32 cellular contexts compared by ENCODE assay signal in the genomic region with DNA sequence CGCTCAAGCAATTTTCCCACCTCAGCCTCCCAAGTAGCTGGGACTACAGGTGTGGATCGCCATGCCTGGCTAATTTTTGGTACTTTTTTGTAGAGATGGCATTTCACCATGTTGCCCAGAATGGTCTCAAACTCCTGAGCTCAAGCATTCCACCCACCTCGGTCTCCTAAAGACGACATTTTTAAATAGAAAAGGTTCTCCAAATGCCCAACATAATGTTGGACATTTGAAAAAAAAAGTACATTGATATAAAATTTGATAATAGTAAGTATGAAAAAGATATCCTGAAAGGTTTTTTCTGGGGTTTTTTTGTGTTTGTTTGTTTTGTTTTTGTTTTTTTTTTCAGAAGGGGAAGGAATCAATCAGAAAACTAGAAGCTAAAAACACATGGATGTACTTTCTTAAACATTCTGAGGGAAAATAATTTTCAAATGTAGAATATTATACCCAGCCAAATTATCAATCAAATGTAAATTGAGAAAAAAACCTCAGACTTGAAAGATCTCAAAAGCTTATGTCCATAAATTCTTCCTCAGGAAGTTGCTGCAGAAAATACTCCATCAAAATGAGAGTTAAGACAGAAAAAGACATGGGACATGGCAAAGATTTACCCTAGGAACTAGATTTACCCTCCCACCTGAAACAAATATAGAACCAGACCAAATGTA. TPM values are rescaled to one million over a fixed set of nuclear protein-coding genes. Genes with fewer than 3 reads are reported as not detected.
"Had no signal": no experiment of that assay in that cellular context is flagged by ENCODE, and none has a peak within 500 bp of the region (broad histone marks: within the 10 kb centered on the region; RNA-seq: fewer than 3 reads in every experiment).

No MANE protein-coding gene starts in this region.

- H3K4me1 Mint-ChIP-seq: naive B cell; naive thymus-derived CD8-positive, alpha-beta T cell; stimulated activated effector memory CD8-positive, alpha-beta T cell treated with anti-CD3 and anti-CD28 coated beads, Interleukin-12 subunit alpha, Interleukin-12 subunit beta, amount 100 ng/mL, for 72 hours; stimulated activated naive B cell treated with anti-CD40 and anti-IgM and Interleukin-4, amounts not matched to agents 10 μg/mL and 1 μg/mL and 100 μg/mL, for 72 hours had no signal

- H3K4me3 ChIP-seq: neural progenitor cell, ovary, psoas muscle, skin epidermis, stomach, thoracic aorta, thyroid gland, tibial nerve, upper lobe of left lung, vagina had no signal

- DNase-seq: naive B cell; naive thymus-derived CD8-positive, alpha-beta T cell; occipital lobe; ovary; posterior cingulate gyrus; psoas muscle; right cardiac atrium; stimulated activated CD4-positive, alpha-beta T cell treated with anti-CD3 and anti-CD28 coated beads, Interleukin-15, amount 100 ng/mL, for 24 hours; stimulated activated CD4-positive, alpha-beta T cell treated with anti-CD3 and anti-CD28 coated beads, Interleukin-2, amount 100 ng/mL, for 24 hours; stimulated activated CD4-positive, alpha-beta T cell treated with anti-CD3 and anti-CD28 coated beads, Interleukin-2, amount 100 ng/mL, for 48 hours; stimulated activated CD4-positive, alpha-beta T cell treated with anti-CD3 and anti-CD28 coated beads, Interleukin-4, amount 100 ng/mL, for 24 hours; stimulated activated naive B cell treated with anti-CD40 and anti-IgM and Interleukin-4, amounts not matched to agents 10 μg/mL and 1 μg/mL and 100 μg/mL, for 72 hours; stimulated activated naive CD4-positive, alpha-beta T cell treated with Interleukin-2 at 50 U/mL for 16 hours; stomach; thyroid gland; trophoblast cell; upper lobe of left lung had no signal

- H3K9ac ChIP-seq: neural progenitor cell, parathyroid adenoma had no signal

- H3K27ac ChIP-seq: neural progenitor cell, ovary, parathyroid adenoma, psoas muscle, skin epidermis, stomach, thoracic aorta, thyroid gland, tibial nerve, upper lobe of left lung, vagina had no signal

- H3K4me1 ChIP-seq: parathyroid adenoma, psoas muscle, stomach, tibial nerve, upper lobe of left lung, vagina had no signal

- H3K4me2 ChIP-seq: neural progenitor cell had no signal

- ATAC-seq: naive thymus-derived CD8-positive, alpha-beta T cell; natural killer cell treated with Interleukin-12 subunit alpha and Interleukin-12 subunit beta and Interleukin-15 and Interleukin-18, amount 100 ng/mL, for 72 hours; psoas muscle; right cardiac atrium; sciatic nerve; stimulated activated effector memory CD8-positive, alpha-beta T cell treated with anti-CD3 and anti-CD28 coated beads, Interleukin-12 subunit alpha, Interleukin-12 subunit beta, amount 100 ng/mL, for 72 hours; stimulated activated naive B cell treated with anti-CD40 and anti-IgM and Interleukin-4, amounts not matched to agents 10 μg/mL and 1 μg/mL and 100 μg/mL, for 72 hours had no signal

- H2AFZ ChIP-seq: neural progenitor cell, parathyroid adenoma had no signal

- H3K27ac Mint-ChIP-seq: naive thymus-derived CD8-positive, alpha-beta T cell; natural killer cell treated with Interleukin-12 subunit alpha and Interleukin-12 subunit beta and Interleukin-15 and Interleukin-18, amount 100 ng/mL, for 72 hours; neural progenitor cell; progenitor cell of endocrine pancreas; stimulated activated effector memory CD8-positive, alpha-beta T cell treated with anti-CD3 and anti-CD28 coated beads, Interleukin-12 subunit alpha, Interleukin-12 subunit beta, amount 100 ng/mL, for 72 hours; stimulated activated naive B cell treated with anti-CD40 and anti-IgM and Interleukin-4, amounts not matched to agents 10 μg/mL and 1 μg/mL and 100 μg/mL, for 72 hours; stimulated activated naive CD8-positive, alpha-beta T cell treated with anti-CD3 and anti-CD28 coated beads, Interleukin-15, Interleukin-2, amounts not matched to agents 100 ng/mL and 50 ng/mL, for 24 hours had no signal

- H3K9me3 ChIP-seq: thyroid gland, vagina had no signal

- H3K79me2 ChIP-seq: parathyroid adenoma had no signal

- H3K27me3 ChIP-seq: neural progenitor cell, ovary, stomach, thyroid gland, tibial nerve, upper lobe of left lung, vagina had no signal

- H3K27me3 Mint-ChIP-seq: naive B cell; stimulated activated naive B cell treated with anti-CD40 and anti-IgM and Interleukin-4, amounts not matched to agents 10 μg/mL and 1 μg/mL and 100 μg/mL, for 72 hours; stimulated activated naive CD8-positive, alpha-beta T cell treated with anti-CD3 and anti-CD28 coated beads, Interleukin-15, Interleukin-2, amounts not matched to agents 100 ng/mL and 50 ng/mL, for 24 hours had no signal

- FAIRE-seq: urothelium cell line had no signal

- H3K36me3 Mint-ChIP-seq: naive B cell; stimulated activated effector memory CD8-positive, alpha-beta T cell treated with anti-CD3 and anti-CD28 coated beads, Interleukin-12 subunit alpha, Interleukin-12 subunit beta, amount 100 ng/mL, for 72 hours; stimulated activated naive B cell treated with anti-CD40 and anti-IgM and Interleukin-4, amounts not matched to agents 10 μg/mL and 1 μg/mL and 100 μg/mL, for 72 hours had no signal

- H3K4me3 Mint-ChIP-seq: naive thymus-derived CD8-positive, alpha-beta T cell; natural killer cell treated with Interleukin-12 subunit alpha and Interleukin-12 subunit beta and Interleukin-15 and Interleukin-18, amount 100 ng/mL, for 72 hours; neural progenitor cell; stimulated activated effector memory CD8-positive, alpha-beta T cell treated with anti-CD3 and anti-CD28 coated beads, Interleukin-12 subunit alpha, Interleukin-12 subunit beta, amount 100 ng/mL, for 72 hours; stimulated activated naive B cell treated with anti-CD40 and anti-IgM and Interleukin-4, amounts not matched to agents 10 μg/mL and 1 μg/mL and 100 μg/mL, for 72 hours; stimulated activated naive CD8-positive, alpha-beta T cell treated with anti-CD3 and anti-CD28 coated beads, Interleukin-15, Interleukin-2, amounts not matched to agents 100 ng/mL and 50 ng/mL, for 24 hours had no signal

- H3K36me3 ChIP-seq: ovary, stomach, thoracic aorta, thyroid gland, tibial nerve, upper lobe of left lung, vagina had no signal

RNA-seq across cellular contexts. Expression of gene MYCN, which starts 42.8 kb away (rescaled TPM):
- total RNA-seq: natural killer cell treated with Interleukin-12 subunit alpha and Interleukin-12 subunit beta and Interleukin-15 and Interleukin-18, amount 100 ng/mL, for 72 hours; osteoblast; renal cortical epithelial cell; subcutaneous adipose tissue had no signal
- polyA plus RNA-seq: naive thymus-derived CD8-positive, alpha-beta T cell had no signal
